ENCODE assay signal across 8 cellular contexts in genomic region chr1:154973344-154974085, GRCh38. TPM values are rescaled to one million over a fixed set of nuclear protein-coding genes. Genes with fewer than 3 reads are reported as not detected.
A peak's percentile ranks its signal among the peaks of the same experiment; 100 is the strongest.
DNase-seq lines count a peak whose midpoint lies in the region; ATAC-seq, FAIRE-seq and TF ChIP-seq lines count a peak whose summit lies in the region.

No MANE protein-coding gene starts in this region.

- DNase-seq in DMS79 (lab: John Stamatoyannopoulos, UW) = peak; percentile 79
- DNase-seq in NCI-H446 treated with DMSO at 0.1 percent for 48 hours (lab: John Stamatoyannopoulos, UW) = peak; percentile 84
- DNase-seq in cerebellar cortex (ENCODE audit: low spot score) = peak; percentile 96
- DNase-seq in keratinocyte (ENCODE audit: low read depth, low spot score) = peak; percentile 95
- DNase-seq in stimulated activated CD4-positive, alpha-beta T cell treated with anti-CD3 and anti-CD28 coated beads, Interleukin-12 subunit alpha, Interleukin-12 subunit beta, amount 100 ng/mL, for 4 hours = peak; percentile 90

- H3K4me1 ChIP-seq in keratinocyte (ENCODE audit: control insufficient read depth, extremely low read depth, insufficient read depth, low read length) = peaks cover 47% of the 10 kb centered on the region

- no peak overlapping the region for H2AFZ ChIP-seq in keratinocyte (ENCODE audit: control insufficient read depth, low read length)

- H3K79me2 ChIP-seq in keratinocyte (ENCODE audit: control insufficient read depth, insufficient read depth, low read length) = peaks cover 57% of the 10 kb centered on the region

- peak; percentile 10 to 24 (median 13) for TF ChIP-seq CTCF in keratinocyte (optimal IDR thresholded peaks at IDR 0.05 in 1 of 3, IDR thresholded peaks at IDR 0.05 in 1 of 3, conservative IDR thresholded peaks at IDR 0.05 in 1 of 3; ENCODE audit: extremely low read depth in 1 of 3, insufficient read depth in 2 of 3, low read length in 3 of 3)

- no peaks in the 10 kb centered on the region for H4K20me1 ChIP-seq in keratinocyte (ENCODE audit: control insufficient read depth, extremely low read depth, insufficient read depth, low read length)

- peaks cover 0 to 11% of the 10 kb centered on the region in 2 experiments for H3K36me3 ChIP-seq in keratinocyte (ENCODE audit: control insufficient read depth in 2 of 2, extremely low read depth in 1 of 2, insufficient read depth in 2 of 2, low read length in 2 of 2)

- ATAC-seq in HG02981 (IDR thresholded peaks at IDR 0.05; ENCODE audit: unreplicated experiment) (peak; percentile 18), GM21447 (IDR thresholded peaks at IDR 0.05; ENCODE audit: unreplicated experiment) (no peak)
- peak; percentile 9 for ATAC-seq in activated CD4-positive, CD25-positive, alpha-beta regulatory T cell treated with anti-CD3 and anti-CD28 coated beads, Interleukin-2, amount 50 U/mL, for 24 hours

- FAIRE-seq in keratinocyte (lab: Jason Lieb, UNC) = no peak

- H3K9me3 ChIP-seq in keratinocyte (ENCODE audit: control insufficient read depth, low read depth, low read length) = no peaks in the 10 kb centered on the region

- dilution Hi-C loops in keratinocyte (cut with MboI; ENCODE audit: extremely low pct_ligation_motif_present, low sequenced_read_pairs) = no loop called here

- H3K27ac ChIP-seq in keratinocyte (ENCODE audit: control insufficient read depth, insufficient read depth, low read length) = peak overlapping the region; percentile 99

- H3K4me3 ChIP-seq in keratinocyte (ENCODE audit: control insufficient read depth in 2 of 3, extremely low read depth in 1 of 3, insufficient read depth in 2 of 3, low read depth in 1 of 3, low read length in 3 of 3) = peak overlapping the region; percentile 57 to 79 (median 75)

- no peaks in the 10 kb centered on the region for H3K27me3 ChIP-seq in keratinocyte (ENCODE audit: control insufficient read depth, extremely low read depth, insufficient read depth, low read length)

- no peaks in the 10 kb centered on the region for H3K9me1 ChIP-seq in keratinocyte (ENCODE audit: control insufficient read depth, extremely low read depth, insufficient read depth, low read length)

- H3K4me2 ChIP-seq in keratinocyte (ENCODE audit: control insufficient read depth, extremely low read depth, insufficient read depth, low read depth, low read length) = peak overlapping the region; percentile 76

- peak overlapping the region; percentile 96 for H3K9ac ChIP-seq in keratinocyte (ENCODE audit: control insufficient read depth, extremely low read depth, insufficient read depth, low read length)

RNA-seq across cellular contexts. Expression of gene CKS1B, which starts 1.0 kb away (rescaled TPM):
- 133 to 300 TPM (median 217 TPM) in 3 replicates for polyA plus RNA-seq in keratinocyte
- polyA plus RNA-seq in keratinocyte (2011; ENCODE audit: low read depth) = 8.8 TPM
- polyA plus RNA-seq in keratinocyte (2011; cell fraction: cytosol; rRNA removed) = 204 and 245 TPM in 2 replicates
- 66.6 and 66.9 TPM in 2 replicates for polyA plus RNA-seq in keratinocyte (2011; cell fraction: nucleus; rRNA removed)
- polyA plus RNA-seq in keratinocyte (2012; ENCODE audit: low replicate concordance) = 78.8 and 129 TPM in 2 replicates
- 75.8 to 128 TPM (median 83.8 TPM) in 3 replicates for polyA minus RNA-seq in keratinocyte
- polyA minus RNA-seq in keratinocyte (2011; cell fraction: cytosol; rRNA and poly(A)+ RNA removed) = 44.7 TPM
- 10.4 and 19.9 TPM in 2 replicates for polyA minus RNA-seq in keratinocyte (2011; cell fraction: nucleus; rRNA and poly(A)+ RNA removed)

RNA-seq across cellular contexts. Expression of gene SHC1, which starts 3.0 kb away (rescaled TPM):
- 245 to 385 TPM (median 272 TPM) in 3 replicates for polyA plus RNA-seq in keratinocyte
- polyA plus RNA-seq in keratinocyte (2011; ENCODE audit: low read depth) = 41.9 TPM
- polyA plus RNA-seq in keratinocyte (2011; cell fraction: cytosol; rRNA removed) = 316 and 399 TPM in 2 replicates
- 637 and 800 TPM in 2 replicates for polyA plus RNA-seq in keratinocyte (2011; cell fraction: nucleus; rRNA removed)
- 195 and 241 TPM in 2 replicates for polyA plus RNA-seq in keratinocyte (2012; ENCODE audit: low replicate concordance)
- 280 to 465 TPM (median 409 TPM) in 3 replicates for polyA minus RNA-seq in keratinocyte
- 214 TPM for polyA minus RNA-seq in keratinocyte (2011; cell fraction: cytosol; rRNA and poly(A)+ RNA removed)
- polyA minus RNA-seq in keratinocyte (2011; cell fraction: nucleus; rRNA and poly(A)+ RNA removed) = 152 and 244 TPM in 2 replicates

RNA-seq across cellular contexts. Expression of gene FLAD1, which starts 9.6 kb away (rescaled TPM):
- polyA plus RNA-seq in keratinocyte = 44.7 to 101 TPM (median 51.4 TPM) in 3 replicates
- 39.1 TPM for polyA plus RNA-seq in keratinocyte (2011; ENCODE audit: low read depth)
- 46.5 and 61.9 TPM in 2 replicates for polyA plus RNA-seq in keratinocyte (2011; cell fraction: cytosol; rRNA removed)
- 99.8 and 124 TPM in 2 replicates for polyA plus RNA-seq in keratinocyte (2011; cell fraction: nucleus; rRNA removed)
- 54.2 and 66.7 TPM in 2 replicates for polyA plus RNA-seq in keratinocyte (2012; ENCODE audit: low replicate concordance)
- polyA minus RNA-seq in keratinocyte = 68.7 to 133 TPM (median 68.8 TPM) in 3 replicates
- 74.1 TPM for polyA minus RNA-seq in keratinocyte (2011; cell fraction: cytosol; rRNA and poly(A)+ RNA removed)
- 39.9 and 40.5 TPM in 2 replicates for polyA minus RNA-seq in keratinocyte (2011; cell fraction: nucleus; rRNA and poly(A)+ RNA removed)

RNA-seq across cellular contexts. Expression of gene PYGO2, which starts 11.9 kb away (rescaled TPM):
- polyA plus RNA-seq in keratinocyte = 15.1 to 22.3 TPM (median 15.9 TPM) in 3 replicates
- 2.4 TPM for polyA plus RNA-seq in keratinocyte (2011; ENCODE audit: low read depth)
- polyA plus RNA-seq in keratinocyte (2011; cell fraction: cytosol; rRNA removed) = 15.2 and 15.6 TPM in 2 replicates
- 33.6 and 33.8 TPM in 2 replicates for polyA plus RNA-seq in keratinocyte (2011; cell fraction: nucleus; rRNA removed)
- polyA plus RNA-seq in keratinocyte (2012; ENCODE audit: low replicate concordance) = 16.4 and 18.9 TPM in 2 replicates
- polyA minus RNA-seq in keratinocyte = 15.5 to 20.0 TPM (median 15.6 TPM) in 3 replicates
- polyA minus RNA-seq in keratinocyte (2011; cell fraction: cytosol; rRNA and poly(A)+ RNA removed) = 20.5 TPM
- polyA minus RNA-seq in keratinocyte (2011; cell fraction: nucleus; rRNA and poly(A)+ RNA removed) = 10.2 and 12.9 TPM in 2 replicates

RNA-seq across cellular contexts. Expression of gene PBXIP1, which starts 17.6 kb away (rescaled TPM):
- 15.1 to 29.9 TPM (median 15.6 TPM) in 3 replicates for polyA plus RNA-seq in keratinocyte
- polyA plus RNA-seq in keratinocyte (2011; ENCODE audit: low read depth) = 5.8 TPM
- 4.9 and 7.7 TPM in 2 replicates for polyA plus RNA-seq in keratinocyte (2011; cell fraction: cytosol; rRNA removed)
- polyA plus RNA-seq in keratinocyte (2011; cell fraction: nucleus; rRNA removed) = 45.9 and 54.4 TPM in 2 replicates
- 15.9 and 21.9 TPM in 2 replicates for polyA plus RNA-seq in keratinocyte (2012; ENCODE audit: low replicate concordance)
- polyA minus RNA-seq in keratinocyte = 12.5 to 24.5 TPM (median 20.5 TPM) in 3 replicates
- 12.5 TPM for polyA minus RNA-seq in keratinocyte (2011; cell fraction: cytosol; rRNA and poly(A)+ RNA removed)
- 46.6 and 54.2 TPM in 2 replicates for polyA minus RNA-seq in keratinocyte (2011; cell fraction: nucleus; rRNA and poly(A)+ RNA removed)
